24 cellular contexts compared by ENCODE assay signal in genomic region chr16:56914896-56915295, GRCh38. TPM values are rescaled to one million over a fixed set of nuclear protein-coding genes. Genes with fewer than 3 reads are reported as not detected.
DNase-seq lines count a peak whose midpoint lies in the region; ATAC-seq and TF ChIP-seq lines count a peak whose summit lies in the region.
"Had no signal": no experiment of that assay in that cellular context is flagged by ENCODE, and none has a peak within 500 bp of the region (broad histone marks: within the 10 kb centered on the region; RNA-seq: fewer than 3 reads in every experiment).

No MANE protein-coding gene starts in this region.

- H3K9me3 Mint-ChIP-seq in naive B cell, result peaks cover 0 to 15% (median 2%) of the 10 kb centered on the region in 7 donors
- H3K9me3 Mint-ChIP-seq in stimulated activated memory B cell treated with anti-CD40 and anti-IgM and Interleukin-4, amounts not matched to agents 10 μg/mL and 1 μg/mL and 100 μg/mL, for 72 hours, result peaks cover 15% of the 10 kb centered on the region
- H3K9me3 Mint-ChIP-seq: activated naive CD4-positive, alpha-beta T cell treated with anti-CD3 and anti-CD28 coated beads for 36 hours; activated T-cell treated with anti-CD3 and anti-CD28 coated beads, Interleukin-2, amount 50 U/mL, for 72 hours; natural killer cell had no signal

- H3K27me3 ChIP-seq in H7 (ENCODE audit: control insufficient read depth, insufficient read depth, low read length) (no peaks in the 10 kb centered on the region), brain microvascular endothelial cell (replicated peaks) (no peaks in the 10 kb centered on the region), HAP-1 (ENCODE audit: low read depth) (no peaks in the 10 kb centered on the region)
- H3K27me3 ChIP-seq: pancreas had no signal

- H3K4me1 ChIP-seq in HAP-1, result peaks cover 4% of the 10 kb centered on the region; the same call in 1 of the 2 replicates

- TF ChIP-seq CTCF in brain microvascular endothelial cell (IDR thresholded peaks at IDR 0.05; ENCODE audit: low read depth, low read length, missing control alignments), result no peak

- H3K27me3 Mint-ChIP-seq in naive B cell, result no peaks in the 10 kb centered on the region
- H3K27me3 Mint-ChIP-seq in stimulated activated memory B cell treated with anti-CD40 and anti-IgM and Interleukin-4, amounts not matched to agents 10 μg/mL and 1 μg/mL and 100 μg/mL, for 72 hours, result no peaks in the 10 kb centered on the region

- H3K36me3 ChIP-seq in H7 (replicated peaks; ENCODE audit: control insufficient read depth, insufficient read depth, low read length) (no peaks in the 10 kb centered on the region), brain microvascular endothelial cell (replicated peaks) (no peaks in the 10 kb centered on the region), HAP-1 (replicated peaks) (no peaks in the 10 kb centered on the region)
- H3K36me3 ChIP-seq: pancreas had no signal

- H3K4me3 Mint-ChIP-seq in naive B cell, result peak overlapping the region in 1 of 8 donors; percentile 69
- no peak overlapping the region for H3K4me3 Mint-ChIP-seq in stimulated activated memory B cell treated with anti-CD40 and anti-IgM and Interleukin-4, amounts not matched to agents 10 μg/mL and 1 μg/mL and 100 μg/mL, for 72 hours
- H3K4me3 Mint-ChIP-seq: activated CD4-positive, alpha-beta T cell treated with anti-CD3 and anti-CD28 coated beads, Interleukin-2, amount 10 ng/mL, durations not matched to agents 24 days and 14 days; activated naive CD4-positive, alpha-beta T cell treated with anti-CD3 and anti-CD28 coated beads for 36 hours; activated T-cell treated with anti-CD3 and anti-CD28 coated beads, Interleukin-2, amount 50 U/mL, for 72 hours; natural killer cell had no signal

- in situ Hi-C loops in brain microvascular endothelial cell (cut with HindIII; ENCODE audit: low pct_ligation_motif_present, low sequenced_read_pairs), result no loop called here
- in situ Hi-C loops in HAP-1 (cut with MboI; ENCODE audit: low sequenced_read_pairs), result no loop called here

- H3K4me1 Mint-ChIP-seq in naive B cell, result peaks cover 80 to 96% (median 94%) of the 10 kb centered on the region in 3 donors
- peaks cover 93% of the 10 kb centered on the region for H3K4me1 Mint-ChIP-seq in stimulated activated memory B cell treated with anti-CD40 and anti-IgM and Interleukin-4, amounts not matched to agents 10 μg/mL and 1 μg/mL and 100 μg/mL, for 72 hours

- H3K9me3 ChIP-seq in HAP-1, result no peaks in the 10 kb centered on the region
- H3K9me3 ChIP-seq: pancreas had no signal

- H3K36me3 Mint-ChIP-seq in naive B cell, result peaks cover 6 to 9% of the 10 kb centered on the region in 2 donors
- peaks cover 31% of the 10 kb centered on the region for H3K36me3 Mint-ChIP-seq in stimulated activated memory B cell treated with anti-CD40 and anti-IgM and Interleukin-4, amounts not matched to agents 10 μg/mL and 1 μg/mL and 100 μg/mL, for 72 hours
- H3K36me3 Mint-ChIP-seq: natural killer cell had no signal

- no peak overlapping the region for H3K4me3 ChIP-seq in H7 (ENCODE audit: insufficient read depth, low read depth, low read length)
- H3K4me3 ChIP-seq in brain microvascular endothelial cell (ENCODE audit: low read depth, low read length), result no peak overlapping the region
- no peak overlapping the region for H3K4me3 ChIP-seq in HAP-1
- H3K4me3 ChIP-seq: pancreas had no signal

- ATAC-seq in naive B cell (ENCODE audit: low read depth in 2 of 2), result no peak
- ATAC-seq in stimulated activated memory B cell treated with anti-CD40 and anti-IgM and Interleukin-4, amounts not matched to agents 10 μg/mL and 1 μg/mL and 100 μg/mL, for 72 hours, result no peak
- ATAC-seq: activated T-cell treated with anti-CD3 and anti-CD28 coated beads, Interleukin-2, amount 50 U/mL, for 72 hours; natural killer cell; pancreas had no signal

- DNase-seq in H7, result peak; percentile 13
- DNase-seq in brain microvascular endothelial cell, result no peak
- DNase-seq in naive B cell, result no peak
- no peak for DNase-seq in SHP77 (lab: John Stamatoyannopoulos, UW)
- DNase-seq in HAP-1 (ENCODE audit: low spot score in 2 of 2), result no peak
- DNase-seq in A172 (ENCODE audit: low spot score), result no peak
- DNase-seq: activated CD4-positive, alpha-beta T cell treated with anti-CD3 and anti-CD28 coated beads, Interleukin-2, amount 10 ng/mL, durations not matched to agents 24 days and 14 days; activated naive CD4-positive, alpha-beta T cell treated with anti-CD3 and anti-CD28 coated beads for 36 hours; activated T-cell treated with anti-CD3 and anti-CD28 coated beads, Interleukin-2, amount 50 U/mL, for 72 hours; amygdala; central memory CD4-positive, alpha-beta T cell; head of caudate nucleus; midbrain; natural killer cell; NCI-H1105 treated with DMSO at 0.1 percent for 48 hours; NCI-H2029 treated with DMSO at 0.1 percent for 48 hours; NCI-H345; NCI-H82; OCI-M1; pancreas had no signal

- H3K27ac ChIP-seq in brain microvascular endothelial cell, result peak overlapping the region; percentile 85
- H3K27ac ChIP-seq: pancreas, VCaP had no signal

- H3K27ac Mint-ChIP-seq in naive B cell, result peak overlapping the region; percentile 99 to 100 (median 100)
- peak overlapping the region; percentile 90 for H3K27ac Mint-ChIP-seq in stimulated activated memory B cell treated with anti-CD40 and anti-IgM and Interleukin-4, amounts not matched to agents 10 μg/mL and 1 μg/mL and 100 μg/mL, for 72 hours
- H3K27ac Mint-ChIP-seq: activated naive CD4-positive, alpha-beta T cell treated with anti-CD3 and anti-CD28 coated beads for 36 hours; activated T-cell treated with anti-CD3 and anti-CD28 coated beads, Interleukin-2, amount 50 U/mL, for 72 hours; natural killer cell had no signal

RNA-seq across cellular contexts. Expression of gene HERPUD1, which starts 17.0 kb away (rescaled TPM):
- total RNA-seq in H7 (2014; rRNA removed; shearing (Covaris generic)), result 27.1 and 30.1 TPM in 2 replicates
- 1,000 to 10,000 TPM in 1 of 6 donors, 100 to 1,000 TPM in 5; 235 to 1,138 (median 264) TPM for polyA plus RNA-seq in naive B cell (ENCODE audit: low read depth in 6 of 6)
- total RNA-seq in A172 (2014; rRNA removed; shearing (Covaris generic)), result 35.0 and 55.6 TPM in 2 replicates

RNA-seq across cellular contexts. Expression of gene CETP, which starts 46.9 kb away (rescaled TPM):
- total RNA-seq in H7 (2014; rRNA removed; shearing (Covaris generic)), result not detected in 2 replicates
- polyA plus RNA-seq in naive B cell (ENCODE audit: low read depth in 6 of 6), result under 1 TPM in 4 of 6 donors, not detected in 2; 0.25 to 0.72 (median 0.27) TPM
- total RNA-seq in A172 (2014; rRNA removed; shearing (Covaris generic)), result not detected in 2 replicates
- total RNA-seq: activated CD4-positive, alpha-beta T cell treated with anti-CD3 and anti-CD28 coated beads, Interleukin-2, amount 10 ng/mL, durations not matched to agents 24 days and 14 days; activated naive CD4-positive, alpha-beta T cell treated with anti-CD3 and anti-CD28 coated beads for 36 hours had no signal

RNA-seq across cellular contexts. Expression of gene SLC12A3, which starts 49.9 kb away (rescaled TPM):
- not detected in 2 replicates for total RNA-seq in H7 (2014; rRNA removed; shearing (Covaris generic))
- under 1 TPM in 3 of 6 donors, not detected in 3; 0.10 to 0.57 (median 0.26) TPM for polyA plus RNA-seq in naive B cell (ENCODE audit: low read depth in 6 of 6)
- total RNA-seq in A172 (2014; rRNA removed; shearing (Covaris generic)), result not detected in 2 replicates
- total RNA-seq: activated CD4-positive, alpha-beta T cell treated with anti-CD3 and anti-CD28 coated beads, Interleukin-2, amount 10 ng/mL, durations not matched to agents 24 days and 14 days; activated naive CD4-positive, alpha-beta T cell treated with anti-CD3 and anti-CD28 coated beads for 36 hours; activated T-cell treated with anti-CD3 and anti-CD28 coated beads, Interleukin-2, amount 50 U/mL, for 72 hours; dermis microvascular lymphatic vessel endothelial cell; natural killer cell; subcutaneous adipose tissue had no signal
